Comparison of ENCODE assay signal across 23 cellular contexts in the genomic region with DNA sequence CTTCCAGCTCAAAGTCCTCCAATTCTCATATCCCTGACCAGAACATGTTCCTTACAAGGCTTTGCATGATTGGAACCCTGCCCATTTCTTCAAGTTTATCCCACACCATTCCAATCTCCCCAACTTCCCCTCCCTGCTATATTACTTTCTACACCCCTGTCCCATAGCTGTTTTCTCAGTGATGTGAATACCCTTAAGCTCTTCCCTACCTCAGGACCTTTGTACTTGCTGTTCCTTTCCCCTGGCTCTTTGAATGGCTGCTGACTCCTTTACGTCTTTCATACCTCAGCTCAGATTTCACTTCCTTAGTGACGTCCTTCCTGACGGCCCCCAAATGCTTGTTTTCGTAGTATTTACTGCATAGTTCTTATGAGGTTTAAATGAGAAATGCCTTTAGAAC.
"Had no signal": no experiment of that assay in that cellular context is flagged by ENCODE, and none has a peak within 500 bp of the region (broad histone marks: within the 10 kb centered on the region; RNA-seq: fewer than 3 reads in every experiment).

No MANE protein-coding gene starts in this region.

- H3K9me3 Mint-ChIP-seq: nephron had no signal

- H3K36me3 Mint-ChIP-seq: naive B cell; stimulated activated memory B cell treated with anti-CD40 and anti-IgM and Interleukin-4, amounts not matched to agents 10 μg/mL and 1 μg/mL and 100 μg/mL, for 72 hours had no signal

- H3K27me3 ChIP-seq: foreskin keratinocyte, hepatocyte, pancreas, right lobe of liver, spleen, testis, tibial nerve had no signal

- DNase-seq: effector memory CD8-positive, alpha-beta T cell; kidney; left cardiac atrium; left ventricle myocardium inferior; lower lobe of right lung; mesenchymal stem cell; naive B cell; occipital lobe; pancreas; retina; right lobe of liver; spleen; stimulated activated CD4-positive, alpha-beta T cell treated with anti-CD3 and anti-CD28 coated beads, Interleukin-15, amount 100 ng/mL, for 24 hours; stimulated activated CD4-positive, alpha-beta T cell treated with anti-CD3 and anti-CD28 coated beads, Interleukin-1b, Interleukin-23, amount 100 ng/mL, for 48 hours; stimulated activated CD4-positive, alpha-beta T cell treated with anti-CD3 and anti-CD28 coated beads, Interleukin-4, amount 100 ng/mL, for 24 hours; stimulated activated naive CD8-positive, alpha-beta T cell treated with anti-CD3 and anti-CD28 coated beads, Interleukin-15, amount 100 ng/mL, for 72 hours; testis had no signal

- H3K4me1 Mint-ChIP-seq: naive B cell; stimulated activated memory B cell treated with anti-CD40 and anti-IgM and Interleukin-4, amounts not matched to agents 10 μg/mL and 1 μg/mL and 100 μg/mL, for 72 hours; stimulated activated naive CD8-positive, alpha-beta T cell treated with anti-CD3 and anti-CD28 coated beads, Interleukin-15, amount 100 ng/mL, for 72 hours had no signal

- H3K4me3 ChIP-seq: hepatocyte, lower lobe of right lung, pancreas, prostate gland, right lobe of liver, spleen, testis had no signal

- H3K9me3 ChIP-seq: left ventricle myocardium inferior, lower lobe of right lung, pancreas, prostate gland, right lobe of liver, testis, tibial nerve had no signal

- H3K27me3 Mint-ChIP-seq: effector memory CD8-positive, alpha-beta T cell; stimulated activated memory B cell treated with anti-CD40 and anti-IgM and Interleukin-4, amounts not matched to agents 10 μg/mL and 1 μg/mL and 100 μg/mL, for 72 hours; stimulated activated naive CD8-positive, alpha-beta T cell treated with anti-CD3 and anti-CD28 coated beads, Interleukin-15, amount 100 ng/mL, for 72 hours had no signal

- H3K4me3 Mint-ChIP-seq: effector memory CD8-positive, alpha-beta T cell; naive B cell; nephron; stimulated activated memory B cell treated with anti-CD40 and anti-IgM and Interleukin-4, amounts not matched to agents 10 μg/mL and 1 μg/mL and 100 μg/mL, for 72 hours; stimulated activated naive CD8-positive, alpha-beta T cell treated with anti-CD3 and anti-CD28 coated beads, Interleukin-15, amount 100 ng/mL, for 72 hours had no signal

- H3K27ac Mint-ChIP-seq: effector memory CD8-positive, alpha-beta T cell; naive B cell; stimulated activated memory B cell treated with anti-CD40 and anti-IgM and Interleukin-4, amounts not matched to agents 10 μg/mL and 1 μg/mL and 100 μg/mL, for 72 hours; stimulated activated naive CD8-positive, alpha-beta T cell treated with anti-CD3 and anti-CD28 coated beads, Interleukin-15, amount 100 ng/mL, for 72 hours had no signal

- H3K4me1 ChIP-seq: foreskin keratinocyte, pancreas, prostate gland, right lobe of liver, testis had no signal

- H3K36me3 ChIP-seq: left ventricle myocardium inferior, lower lobe of right lung, pancreas, prostate gland, right lobe of liver, spleen, tibial nerve had no signal

- ATAC-seq: effector memory CD8-positive, alpha-beta T cell; right lobe of liver; stimulated activated memory B cell treated with anti-CD40 and anti-IgM and Interleukin-4, amounts not matched to agents 10 μg/mL and 1 μg/mL and 100 μg/mL, for 72 hours; stimulated activated naive CD8-positive, alpha-beta T cell treated with anti-CD3 and anti-CD28 coated beads, Interleukin-15, amount 100 ng/mL, for 72 hours had no signal

- H3K27ac ChIP-seq: foreskin keratinocyte, hepatocyte, lower lobe of right lung, pancreas, prostate gland, right lobe of liver, testis had no signal
